ENCODE assay signal across 16 cellular contexts in the genomic region with DNA sequence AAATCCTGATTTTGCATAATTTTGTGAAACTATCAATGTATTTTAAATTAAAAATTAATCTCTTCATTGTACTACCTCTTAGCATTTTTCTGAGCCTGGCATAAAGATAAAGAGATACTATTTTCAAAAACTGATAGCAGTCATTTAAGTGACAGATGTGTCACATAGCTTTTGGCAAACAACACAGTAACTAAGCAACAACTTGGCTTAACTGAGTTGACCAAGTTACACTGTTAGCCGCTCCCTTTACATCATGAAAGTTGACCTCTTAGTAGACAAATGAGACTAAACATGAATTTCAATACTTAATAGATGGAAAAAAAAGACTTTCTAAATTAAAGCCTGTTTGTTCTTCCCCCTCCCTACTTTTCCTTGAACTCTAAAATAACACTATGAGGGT.
A peak's percentile ranks its signal among the peaks of the same experiment; 100 is the strongest.
DNase-seq lines count a peak whose midpoint lies in the region; ATAC-seq, FAIRE-seq and TF ChIP-seq lines count a peak whose summit lies in the region.
"Had no signal": no experiment of that assay in that cellular context is flagged by ENCODE, and none has a peak within 500 bp of the region (broad histone marks: within the 10 kb centered on the region; RNA-seq: fewer than 3 reads in every experiment).

No MANE protein-coding gene starts in this region.

- no peaks in the 10 kb centered on the region for H3K27me3 ChIP-seq in Caco-2 (replicated peaks; ENCODE audit: control insufficient read depth, insufficient read depth, low read length)

- no peaks in the 10 kb centered on the region for H3K4me1 ChIP-seq in mucosa of descending colon (ENCODE audit: low read depth)
- no peaks in the 10 kb centered on the region for H3K4me1 ChIP-seq in Caco-2

- no peaks in the 10 kb centered on the region for H3K9me3 ChIP-seq in mucosa of descending colon
- no peaks in the 10 kb centered on the region for H3K9me3 ChIP-seq in Caco-2
- H3K9me3 ChIP-seq: HAP-1 had no signal

- CTCF ChIA-PET in Caco-2 (lab: Charles Lee) = no interaction called here

- no peaks in the 10 kb centered on the region for H3K27me3 Mint-ChIP-seq in Caco-2 (ENCODE audit: insufficient read depth, unreplicated experiment)
- H3K27me3 Mint-ChIP-seq: CD4-positive, alpha-beta memory T cell had no signal

- H3K36me3 ChIP-seq in mucosa of descending colon (ENCODE audit: low read depth) = no peaks in the 10 kb centered on the region
- no peaks in the 10 kb centered on the region for H3K36me3 ChIP-seq in Caco-2 (ENCODE audit: control insufficient read depth, insufficient read depth, low read length)
- H3K36me3 ChIP-seq: HAP-1 had no signal

- H3K4me1 Mint-ChIP-seq in Caco-2 (ENCODE audit: low read depth, unreplicated experiment) = no peaks in the 10 kb centered on the region

- intact Hi-C loops in mucosa of descending colon (cut with DNase I, micrococcal nuclease) (no loop called here), Caco-2 (cut with micrococcal nuclease; ENCODE audit: unreplicated experiment) (no loop called here)

- H3K36me3 Mint-ChIP-seq in Caco-2 (ENCODE audit: insufficient read depth, unreplicated experiment) = no peaks in the 10 kb centered on the region

- H3K4me3 Mint-ChIP-seq in Caco-2 (ENCODE audit: unreplicated experiment) = no peak overlapping the region
- H3K4me3 Mint-ChIP-seq: CD4-positive, alpha-beta memory T cell; HFFc6 had no signal

- H3K4me3 ChIP-seq in mucosa of descending colon (no peak overlapping the region), Caco-2 (ENCODE audit: low read depth, low read length) (no peak overlapping the region)
- H3K4me3 ChIP-seq: HAP-1 had no signal

- H3K27ac Mint-ChIP-seq in Caco-2 (ENCODE audit: unreplicated experiment) = no peak overlapping the region
- H3K27ac Mint-ChIP-seq: CD4-positive, alpha-beta memory T cell; HFFc6 had no signal

- BruUV-seq in Caco-2 (replicated peaks; lab: Mats Ljungman, UMichigan) = no TSS peak

- TF ChIP-seq CTCF in mucosa of descending colon (IDR thresholded peaks at IDR 0.05) = no peak
- TF ChIP-seq CTCF in Caco-2 (IDR thresholded peaks at IDR 0.05; ENCODE audit: insufficient read depth in 1 of 2, low read depth in 1 of 2, low read length in 1 of 2, severe bottlenecking in 1 of 2, unreplicated experiment in 1 of 2) = no peak

- peak; percentile 21 for DNase-seq in NCI-H748 (lab: John Stamatoyannopoulos, UW; ENCODE audit: unreplicated experiment)
- DNase-seq in NCI-H748 treated with DMSO at 0.1 percent for 48 hours (lab: John Stamatoyannopoulos, UW) = no peak
- DNase-seq in COR-L47 (lab: John Stamatoyannopoulos, UW) = peak; percentile 23
- DNase-seq in mucosa of descending colon = no peak
- no peak for DNase-seq in Caco-2
- DNase-seq: C1 segment of cervical spinal cord; CD4-positive, alpha-beta memory T cell; DND-41; GOT3; HFFc6 had no signal

- POLR2A ChIA-PET in Caco-2 (lab: Charles Lee) = no interaction called here

- FAIRE-seq in islet of Langerhans (lab: Jason Lieb, UNC) = peak; percentile 85
- FAIRE-seq: D721Med, G401.6, GM12892, H54 had no signal

- no peaks in the 10 kb centered on the region for H3K9me3 Mint-ChIP-seq in Caco-2 (ENCODE audit: unreplicated experiment)
- H3K9me3 Mint-ChIP-seq: CD4-positive, alpha-beta memory T cell; HFFc6 had no signal

- ATAC-seq in mucosa of descending colon = peak; percentile 51

Comparison
In these comparisons a context has a peak if more than half of its experiments do, and no peak if none do; other contexts are left out.
1. DNase-seq: peak in NCI-H748 (single experiment) and COR-L47 (single experiment); none in NCI-H748 treated with DMSO at 0.1 percent for 48 hours (single experiment), mucosa of descending colon (0 of 3) and Caco-2 (0 of 2).